In genomic region chr17:16216341-16217001, GRCh38 we compare ENCODE assay signal across 8 cellular contexts. TPM values are rescaled to one million over a fixed set of nuclear protein-coding genes. Genes with fewer than 3 reads are reported as not detected.
A peak's percentile ranks its signal among the peaks of the same experiment; 100 is the strongest.
DNase-seq lines count a peak whose midpoint lies in the region; ATAC-seq and TF ChIP-seq lines count a peak whose summit lies in the region.
"Not testable (repeated sequence)": the region's sequence is repeated elsewhere in the genome, so short reads cannot be mapped to it uniquely, and the experiment has no call there.

No MANE protein-coding gene starts in this region.

- H3K9ac ChIP-seq in DND-41 (ENCODE audit: low read depth, low read length), result peak overlapping the region; percentile 99
- H3K9ac ChIP-seq in mesendoderm (ENCODE audit: low read length), result peak overlapping the region; percentile 94

- peak overlapping the region; percentile 97 for H3K27ac ChIP-seq in DND-41 (ENCODE audit: low read length)
- H3K27ac ChIP-seq in breast epithelium, result peak overlapping the region; percentile 96 to 98
- H3K27ac ChIP-seq in mesendoderm (ENCODE audit: low read depth, low read length), result not testable (repeated sequence)
- H3K27ac ChIP-seq in urinary bladder (ENCODE audit: low read depth), result peak overlapping the region; percentile 97

- not testable (repeated sequence) for H2BK120ac ChIP-seq in mesendoderm (ENCODE audit: low read depth, low read length)

- H3K4ac ChIP-seq in mesendoderm (ENCODE audit: low read depth, low read length), result not testable (repeated sequence)

- not testable (repeated sequence) for H3K9me3 ChIP-seq in DND-41 (ENCODE audit: insufficient read depth, low read length, severe bottlenecking); breast epithelium

- not testable (repeated sequence) for TF ChIP-seq CTCF in DND-41 (IDR thresholded peaks at IDR 0.05; ENCODE audit: borderline replicate concordance, extremely low read depth, low read length, poor library complexity, severe bottlenecking); NB4 (IDR thresholded peaks at IDR 0.05; ENCODE audit: low read depth, low read length); breast epithelium (IDR thresholded peaks at IDR 0.05); fibroblast of the aortic adventitia (IDR thresholded peaks at IDR 0.05; ENCODE audit: insufficient read depth, low read length); retinal pigment epithelial cell (conservative IDR thresholded peaks at IDR 0.05; ENCODE audit: low read depth, low read length)

- H3K4me2 ChIP-seq in DND-41 (ENCODE audit: insufficient read depth, low read length), result peak overlapping the region; percentile 95
- H3K4me2 ChIP-seq in mesendoderm (ENCODE audit: low read length), result not testable (repeated sequence)

- H4K20me1 ChIP-seq in DND-41 (ENCODE audit: insufficient read depth, low read length), result peaks cover 14% of the 10 kb centered on the region

- not testable (repeated sequence) for H2BK15ac ChIP-seq in mesendoderm (replicated peaks; ENCODE audit: low read depth)

- intact Hi-C loops in breast epithelium (cut with DNase I; ENCODE audit: low total_unique reads), result loop anchor here (10.0 kb wide), 1 partner anchor 1278 kb away; the partner anchor contains the start of gene RASD1

- not testable (repeated sequence) for H2BK5ac ChIP-seq in mesendoderm (ENCODE audit: low read length)

- H3K27me3 Mint-ChIP-seq in activated CD8-positive, alpha-beta T cell treated with anti-CD3 and anti-CD28 coated beads, Interleukin-2, amount 10 ng/mL, durations not matched to agents 7 days and 5 days (ENCODE audit: low read depth), result not testable (repeated sequence)

- H3K4me3 ChIP-seq in DND-41 (ENCODE audit: low read depth in 1 of 2, low read length in 2 of 2) (peak overlapping the region; percentile 83 to 84; a peak in 3 of 4 replicates), NB4 (ENCODE audit: low read depth, low read length) (peak overlapping the region; percentile 82), breast epithelium (peak overlapping the region; percentile 91 to 99 (median 98)), fibroblast of the aortic adventitia (ENCODE audit: low read depth, low read length) (peak overlapping the region; percentile 99), retinal pigment epithelial cell (ENCODE audit: low read length) (peak overlapping the region; percentile 96), urinary bladder (ENCODE audit: low read depth, low read length) (peak overlapping the region; percentile 99)
- not testable (repeated sequence) for H3K4me3 ChIP-seq in mesendoderm (ENCODE audit: low read length)

- H2AK5ac ChIP-seq in mesendoderm (ENCODE audit: low read length), result not testable (repeated sequence)

- H3K23ac ChIP-seq in mesendoderm (ENCODE audit: low read length), result not testable (repeated sequence)

- CTCF ChIA-PET in activated CD8-positive, alpha-beta T cell treated with anti-CD3 and anti-CD28 coated beads, Interleukin-2, amount 10 ng/mL, durations not matched to agents 7 days and 5 days (lab: Charles Lee), result interaction anchor here (0.6 to 1.5 kb wide), 5 partner anchors 9 to 199 kb away, joined by 3 to 6 read pairs (median 5); partner anchors contain the start of gene TRPV2

- H4K8ac ChIP-seq in mesendoderm (ENCODE audit: low read depth, low read length), result peak overlapping the region; percentile 28

- not testable (repeated sequence) for H3K9me3 Mint-ChIP-seq in activated CD8-positive, alpha-beta T cell treated with anti-CD3 and anti-CD28 coated beads, Interleukin-2, amount 10 ng/mL, durations not matched to agents 7 days and 5 days (ENCODE audit: insufficient read depth)

- H3K4me1 Mint-ChIP-seq in activated CD8-positive, alpha-beta T cell treated with anti-CD3 and anti-CD28 coated beads, Interleukin-2, amount 10 ng/mL, durations not matched to agents 7 days and 5 days (ENCODE audit: low read depth), result peaks cover 46% of the 10 kb centered on the region

- peak overlapping the region; percentile 91 for H2AFZ ChIP-seq in DND-41 (ENCODE audit: low read depth, low read length)

- not testable (repeated sequence) for ATAC-seq in DND-41 (ENCODE audit: insufficient read depth, low read depth); activated CD8-positive, alpha-beta T cell treated with anti-CD3 and anti-CD28 coated beads, Interleukin-2, amount 10 ng/mL, durations not matched to agents 7 days and 5 days

- peak overlapping the region; percentile 97 for H3K56ac ChIP-seq in mesendoderm (ENCODE audit: low read length)

- H3K79me2 ChIP-seq in DND-41 (ENCODE audit: insufficient read depth, low read length), result peaks cover 90% of the 10 kb centered on the region
- peaks cover 44% of the 10 kb centered on the region for H3K79me2 ChIP-seq in mesendoderm (ENCODE audit: control insufficient read depth, insufficient read depth, low read length)

- H3K36me3 Mint-ChIP-seq in activated CD8-positive, alpha-beta T cell treated with anti-CD3 and anti-CD28 coated beads, Interleukin-2, amount 10 ng/mL, durations not matched to agents 7 days and 5 days (ENCODE audit: low read depth), result not testable (repeated sequence)

- H3K36me3 ChIP-seq in DND-41 (ENCODE audit: insufficient read depth, low read length); breast epithelium; mesendoderm (ENCODE audit: control insufficient read depth, insufficient read depth, low read length); urinary bladder (ENCODE audit: insufficient read depth): not testable (repeated sequence)

- no CpG with 5 or more reads among the region's 38 CpGs for WGBS in mesendoderm (ENCODE audit: extremely low coverage, insufficient coverage, low lambda C conversion rate)
- 70% methylated on average over 38 of the region's 38 CpGs for WGBS in urinary bladder

- peak; percentile 15 for DNase-seq in DND-41
- not testable (repeated sequence) for DNase-seq in NB4 (ENCODE audit: low read depth); activated CD8-positive, alpha-beta T cell treated with anti-CD3 and anti-CD28 coated beads, Interleukin-2, amount 10 ng/mL, durations not matched to agents 7 days and 5 days; breast epithelium (ENCODE audit: low spot score in 2 of 2); fibroblast of the aortic adventitia (ENCODE audit: low read depth); mesendoderm; retinal pigment epithelial cell (ENCODE audit: low read depth)

- not testable (repeated sequence) for H3K27me3 ChIP-seq in DND-41 (ENCODE audit: insufficient read depth, low read length, poor library complexity); breast epithelium; mesendoderm (ENCODE audit: insufficient read depth, low read length, poor library complexity)

- not testable (repeated sequence) for TF ChIP-seq POLR2A in NB4 (IDR thresholded peaks at IDR 0.05; ENCODE audit: extremely low read depth, insufficient read length); breast epithelium (IDR thresholded peaks at IDR 0.05)

- POLR2A ChIA-PET in activated CD8-positive, alpha-beta T cell treated with anti-CD3 and anti-CD28 coated beads, Interleukin-2, amount 10 ng/mL, durations not matched to agents 7 days and 5 days (lab: Charles Lee), result interaction anchor here (1.0 to 2.8 kb wide), 4 partner anchors 9 to 69 kb away, joined by 3 to 12 read pairs (median 6); no protein-coding TSS in a partner anchor

- peak overlapping the region; percentile 77 for H3K18ac ChIP-seq in mesendoderm (ENCODE audit: low read length)

- peak overlapping the region; percentile 84 for H3K4me3 Mint-ChIP-seq in activated CD8-positive, alpha-beta T cell treated with anti-CD3 and anti-CD28 coated beads, Interleukin-2, amount 10 ng/mL, durations not matched to agents 7 days and 5 days

- not testable (repeated sequence) for H4K5ac ChIP-seq in mesendoderm (ENCODE audit: low read length)

- H3K4me1 ChIP-seq in DND-41 (ENCODE audit: insufficient read depth, low read length), result peaks cover 54% of the 10 kb centered on the region
- not testable (repeated sequence) for H3K4me1 ChIP-seq in breast epithelium; mesendoderm (ENCODE audit: control insufficient read depth, low read depth, low read length); urinary bladder (ENCODE audit: insufficient read depth)

- not testable (repeated sequence) for H3K79me1 ChIP-seq in mesendoderm (ENCODE audit: low read length)

- peak overlapping the region; percentile 85 for H3K27ac Mint-ChIP-seq in activated CD8-positive, alpha-beta T cell treated with anti-CD3 and anti-CD28 coated beads, Interleukin-2, amount 10 ng/mL, durations not matched to agents 7 days and 5 days

RNA-seq across cellular contexts. Expression of gene PIGL, which starts 0.5 kb away (rescaled TPM):
- 10 to 100 TPM; 22.4 to 24.1 TPM for total RNA-seq in activated CD8-positive, alpha-beta T cell treated with anti-CD3 and anti-CD28 coated beads, Interleukin-2, amount 10 ng/mL, durations not matched to agents 7 days and 5 days
- total RNA-seq in breast epithelium, result 10 to 100 TPM; 54.6 to 76.2 (median 68.8) TPM
- total RNA-seq in fibroblast of the aortic adventitia (ENCODE audit: low replicate concordance), result 13.8 and 23.3 TPM in 2 replicates
- 16.3 TPM for polyA plus RNA-seq in mesendoderm (2013, experiment 1 of 2)
- polyA plus RNA-seq in mesendoderm (2013, experiment 2 of 2), result 15.4 TPM
- total RNA-seq in urinary bladder, result 33.2 TPM
- polyA plus RNA-seq in urinary bladder, result 16.7 TPM

RNA-seq across cellular contexts. Expression of gene NCOR1, which starts 1.1 kb away (rescaled TPM):
- 100 to 1,000 TPM; 160 to 161 TPM for total RNA-seq in activated CD8-positive, alpha-beta T cell treated with anti-CD3 and anti-CD28 coated beads, Interleukin-2, amount 10 ng/mL, durations not matched to agents 7 days and 5 days
- total RNA-seq in breast epithelium (100 to 1,000 TPM; 118 to 229 (median 174) TPM), fibroblast of the aortic adventitia (ENCODE audit: low replicate concordance) (117 and 139 TPM in 2 replicates), urinary bladder (128 TPM)
- polyA plus RNA-seq in mesendoderm (2013, experiment 1 of 2), result 71.2 TPM
- 74.7 TPM for polyA plus RNA-seq in mesendoderm (2013, experiment 2 of 2)
- polyA plus RNA-seq in urinary bladder, result 45.5 TPM
